8 cellular contexts compared by ENCODE assay signal in genomic region chr9:137188086-137188489, GRCh38. TPM values are rescaled to one million over a fixed set of nuclear protein-coding genes. Genes with fewer than 3 reads are reported as not detected.
DNase-seq lines count a peak whose midpoint lies in the region; ATAC-seq and TF ChIP-seq lines count a peak whose summit lies in the region.

No MANE protein-coding gene starts in this region.

- no peak for TF ChIP-seq POLR2A in adrenal gland (IDR thresholded peaks at IDR 0.05)
- no peak for TF ChIP-seq POLR2A in testis (IDR thresholded peaks at IDR 0.05)

- intact Hi-C loops in adrenal gland (cut with DNase I) (no loop called here), left colon (cut with DNase I, micrococcal nuclease) (no loop called here), testis (cut with DNase I; ENCODE audit: low total_unique reads) (no loop called here)

- DNase-seq in activated CD4-positive, CD25-positive, alpha-beta regulatory T cell treated with anti-CD3 and anti-CD28 coated beads, Interleukin-2, amount 50 U/mL, for 72 hours = no peak
- DNase-seq in adrenal gland (no peak), left colon (no peak), testis (no peak), SHP77 (lab: John Stamatoyannopoulos, UW) (no peak), left lobe of liver (ENCODE audit: low spot score) (no peak), NCI-H510A (lab: John Stamatoyannopoulos, UW) (no peak)

- no peaks in the 10 kb centered on the region for H3K27me3 ChIP-seq in adrenal gland
- H3K27me3 ChIP-seq in testis = no peaks in the 10 kb centered on the region

- 0 to 1% (median 0%) methylated on average over 13 to 31 of the region's 31 CpGs for WGBS in adrenal gland, 4 donors
- 0 to 1% methylated on average over 16 to 31 of the region's 31 CpGs for WGBS in testis, 2 donors

- H3K27ac ChIP-seq in adrenal gland (peak overlapping the region; percentile 74 to 98 (median 91)), testis (peak overlapping the region in 1 of 2 donors; percentile 86)

- no peaks in the 10 kb centered on the region for H3K9me3 ChIP-seq in adrenal gland (replicated peaks in 1 of 3)
- H3K9me3 ChIP-seq in testis = no peaks in the 10 kb centered on the region

- ATAC-seq in activated CD4-positive, CD25-positive, alpha-beta regulatory T cell treated with anti-CD3 and anti-CD28 coated beads, Interleukin-2, amount 50 U/mL, for 24 hours = peak; percentile 1
- ATAC-seq in left colon (peak; percentile 2), left lobe of liver (no peak)

- peaks cover 20 to 32% of the 10 kb centered on the region in 2 donors for H3K4me1 ChIP-seq in adrenal gland (replicated peaks in 1 of 2)
- peaks cover 26% of the 10 kb centered on the region for H3K4me1 ChIP-seq in testis

- H3K36me3 ChIP-seq in adrenal gland (replicated peaks in 1 of 2) (peaks cover 0 to 49% of the 10 kb centered on the region in 2 donors), testis (ENCODE audit: low read depth, missing control alignments) (no peaks in the 10 kb centered on the region)

- H3K4me3 ChIP-seq in adrenal gland (peak overlapping the region; percentile 62 to 82 (median 76)), testis (peak overlapping the region; percentile 96 to 98)

- no peak for TF ChIP-seq CTCF in adrenal gland (IDR thresholded peaks at IDR 0.05)
- TF ChIP-seq CTCF in testis (IDR thresholded peaks at IDR 0.05) = no peak

RNA-seq across cellular contexts. Expression of gene ANAPC2, which starts 0.3 kb away (rescaled TPM):
- total RNA-seq in adrenal gland (10 to 100 TPM; 21.2 to 72.1 (median 32.0) TPM), left colon (10 to 100 TPM; 50.6 to 64.1 TPM), testis (10 to 100 TPM; 91.0 to 98.5 TPM), left lobe of liver (35.5 TPM)
- polyA plus RNA-seq in adrenal gland (100 to 1,000 TPM in 1 of 3 donors, 10 to 100 TPM in 1, 1 to 10 TPM in 1; 7.1 to 162 (median 89.7) TPM), testis (ENCODE audit: insufficient read depth, low read depth, low replicate concordance) (80.6 TPM)

RNA-seq across cellular contexts. Expression of gene SSNA1, which starts 0.4 kb away (rescaled TPM):
- total RNA-seq in adrenal gland (10 to 100 TPM; 50.0 to 98.1 (median 65.4) TPM), left colon (10 to 100 TPM; 56.7 to 68.8 TPM), testis (100 to 1,000 TPM; 134 to 137 TPM), left lobe of liver (29.4 TPM)
- polyA plus RNA-seq in adrenal gland (100 to 1,000 TPM in 2 of 3 donors, 10 to 100 TPM in 1; 13.2 to 138 (median 127) TPM), testis (ENCODE audit: insufficient read depth, low read depth, low replicate concordance) (211 TPM)

RNA-seq across cellular contexts. Expression of gene TPRN, which starts 12.5 kb away (rescaled TPM):
- total RNA-seq in adrenal gland = 10 to 100 TPM in 5 of 8 donors, 1 to 10 TPM in 3; 5.0 to 23.5 (median 11.0) TPM
- polyA plus RNA-seq in adrenal gland = 1 to 10 TPM; 1.4 to 7.6 (median 3.4) TPM
- 100 to 1,000 TPM; 134 to 154 TPM for total RNA-seq in left colon
- total RNA-seq in testis = 10 to 100 TPM; 25.9 to 35.2 TPM
- polyA plus RNA-seq in testis (ENCODE audit: insufficient read depth, low read depth, low replicate concordance) = 17.2 TPM
- total RNA-seq in left lobe of liver = 13.7 TPM

RNA-seq across cellular contexts. Expression of gene TMEM210, which starts 16.2 kb away (rescaled TPM):
- total RNA-seq in adrenal gland (not detected), left colon (under 1 TPM; 0.67 to 0.70 TPM), testis (10 to 100 TPM; 19.8 to 37.9 TPM), left lobe of liver (not detected)
- polyA plus RNA-seq in adrenal gland (not detected), testis (ENCODE audit: insufficient read depth, low read depth, low replicate concordance) (83.2 TPM)

RNA-seq across cellular contexts. Expression of gene TMEM203, which starts 17.4 kb away (rescaled TPM):
- total RNA-seq in adrenal gland (10 to 100 TPM; 35.8 to 48.4 (median 42.3) TPM), left colon (10 to 100 TPM; 36.2 to 40.0 TPM), testis (10 to 100 TPM; 48.0 to 51.2 TPM), left lobe of liver (24.5 TPM)
- polyA plus RNA-seq in adrenal gland (10 to 100 TPM; 21.7 to 30.2 (median 28.4) TPM), testis (ENCODE audit: insufficient read depth, low read depth, low replicate concordance) (36.3 TPM)
